ENCODE assay signal across 23 cellular contexts in the genomic region with DNA sequence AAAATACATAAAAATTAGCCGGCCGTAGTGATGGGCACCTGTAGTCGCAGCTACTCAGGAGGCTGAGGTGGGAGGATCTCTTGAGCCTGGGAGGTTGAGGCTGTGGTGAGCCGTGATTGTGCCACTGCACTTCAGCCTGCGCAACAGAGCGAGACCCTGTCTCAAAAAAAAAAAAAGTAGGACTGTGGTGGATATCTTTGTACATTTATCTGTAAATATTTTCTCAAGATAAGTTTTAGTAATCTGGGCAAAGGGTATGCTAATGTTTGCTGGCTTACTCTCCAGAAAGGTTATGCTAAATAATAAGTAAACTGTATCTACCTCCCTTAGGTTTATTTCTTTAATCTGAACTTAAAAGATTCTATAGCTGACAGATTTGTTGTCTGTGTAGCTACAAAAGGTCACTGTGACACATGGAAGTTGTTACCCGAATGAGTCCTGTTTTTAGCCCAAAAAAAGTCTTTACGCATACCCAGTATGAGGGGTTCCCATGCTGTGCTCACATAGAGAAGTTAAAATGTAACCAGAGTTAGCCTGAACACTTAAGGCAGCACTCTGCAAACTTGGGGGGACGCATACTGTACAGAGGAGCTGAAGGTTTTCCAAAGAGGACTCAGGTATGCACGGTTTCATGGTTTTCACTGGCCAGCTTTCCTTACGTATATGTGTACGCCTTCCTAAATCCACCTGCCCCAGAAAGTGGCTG.
"Had no signal": no experiment of that assay in that cellular context is flagged by ENCODE, and none has a peak within 500 bp of the region (broad histone marks: within the 10 kb centered on the region; RNA-seq: fewer than 3 reads in every experiment).

No MANE protein-coding gene starts in this region.

- DNase-seq: cortex of kidney; effector memory CD8-positive, alpha-beta T cell; mesenchymal stem cell; mucosa of descending colon; naive B cell; stimulated activated CD4-positive, alpha-beta T cell treated with anti-CD3 and anti-CD28 coated beads, Interleukin-12 subunit alpha, Interleukin-12 subunit beta, amount 100 ng/mL, for 4 hours; stimulated activated CD4-positive, alpha-beta T cell treated with anti-CD3 and anti-CD28 coated beads, Interleukin-2, amount 100 ng/mL, for 24 hours; stimulated activated CD4-positive, alpha-beta T cell treated with anti-CD3 and anti-CD28 coated beads, Interleukin-4, amount 100 ng/mL, for 24 hours; stimulated activated naive CD4-positive, alpha-beta T cell treated with Interleukin-2 at 50 U/mL for 16 hours; stomach; thyroid gland; upper lobe of left lung; uterus had no signal

- H2AFZ ChIP-seq: neural progenitor cell, parathyroid adenoma had no signal

- H3K27me3 ChIP-seq: neural progenitor cell, stomach, thyroid gland, upper lobe of left lung, uterus had no signal

- H3K27ac ChIP-seq: neural progenitor cell, parathyroid adenoma, stomach, thyroid gland, upper lobe of left lung, uterus had no signal

- H3K9me3 ChIP-seq: mucosa of descending colon, stomach, thyroid gland, upper lobe of left lung, uterus had no signal

- H3K27me3 Mint-ChIP-seq: effector memory CD8-positive, alpha-beta T cell; naive B cell; progenitor cell of endocrine pancreas had no signal

- H3K4me3 Mint-ChIP-seq: effector memory CD8-positive, alpha-beta T cell; mesothelial cell of epicardium; naive B cell; nephron; neural progenitor cell; stimulated activated effector memory CD8-positive, alpha-beta T cell treated with anti-CD3 and anti-CD28 coated beads, Interleukin-12 subunit alpha, Interleukin-12 subunit beta, amount 100 ng/mL, for 72 hours had no signal

- H3K4me1 ChIP-seq: neural progenitor cell, thyroid gland, upper lobe of left lung, uterus had no signal

- ATAC-seq: effector memory CD8-positive, alpha-beta T cell; mucosa of descending colon; sciatic nerve; stimulated activated effector memory CD8-positive, alpha-beta T cell treated with anti-CD3 and anti-CD28 coated beads, Interleukin-12 subunit alpha, Interleukin-12 subunit beta, amount 100 ng/mL, for 72 hours had no signal

- H3K4me1 Mint-ChIP-seq: mesothelial cell of epicardium; nephron; stimulated activated effector memory CD8-positive, alpha-beta T cell treated with anti-CD3 and anti-CD28 coated beads, Interleukin-12 subunit alpha, Interleukin-12 subunit beta, amount 100 ng/mL, for 72 hours had no signal

- H3K27ac Mint-ChIP-seq: effector memory CD8-positive, alpha-beta T cell; mesothelial cell of epicardium; nephron; neural progenitor cell; stimulated activated effector memory CD8-positive, alpha-beta T cell treated with anti-CD3 and anti-CD28 coated beads, Interleukin-12 subunit alpha, Interleukin-12 subunit beta, amount 100 ng/mL, for 72 hours had no signal

- H3K79me2 ChIP-seq: parathyroid adenoma had no signal

- H3K9ac ChIP-seq: neural progenitor cell, parathyroid adenoma had no signal

- H3K4me3 ChIP-seq: mucosa of descending colon, neural progenitor cell, smooth muscle cell, stomach, thyroid gland, upper lobe of left lung, uterus had no signal

- H3K4me2 ChIP-seq: neural progenitor cell, smooth muscle cell had no signal

- FAIRE-seq: frontal cortex, keratinocyte had no signal

- H3K9me3 Mint-ChIP-seq: effector memory CD8-positive, alpha-beta T cell; mesothelial cell of epicardium; naive B cell; nephron; neural progenitor cell; stimulated activated effector memory CD8-positive, alpha-beta T cell treated with anti-CD3 and anti-CD28 coated beads, Interleukin-12 subunit alpha, Interleukin-12 subunit beta, amount 100 ng/mL, for 72 hours had no signal

- H3K36me3 Mint-ChIP-seq: stimulated activated effector memory CD8-positive, alpha-beta T cell treated with anti-CD3 and anti-CD28 coated beads, Interleukin-12 subunit alpha, Interleukin-12 subunit beta, amount 100 ng/mL, for 72 hours had no signal

- H3K36me3 ChIP-seq: neural progenitor cell, thyroid gland, upper lobe of left lung, uterus had no signal
